26 cellular contexts compared by ENCODE assay signal in the genomic region with DNA sequence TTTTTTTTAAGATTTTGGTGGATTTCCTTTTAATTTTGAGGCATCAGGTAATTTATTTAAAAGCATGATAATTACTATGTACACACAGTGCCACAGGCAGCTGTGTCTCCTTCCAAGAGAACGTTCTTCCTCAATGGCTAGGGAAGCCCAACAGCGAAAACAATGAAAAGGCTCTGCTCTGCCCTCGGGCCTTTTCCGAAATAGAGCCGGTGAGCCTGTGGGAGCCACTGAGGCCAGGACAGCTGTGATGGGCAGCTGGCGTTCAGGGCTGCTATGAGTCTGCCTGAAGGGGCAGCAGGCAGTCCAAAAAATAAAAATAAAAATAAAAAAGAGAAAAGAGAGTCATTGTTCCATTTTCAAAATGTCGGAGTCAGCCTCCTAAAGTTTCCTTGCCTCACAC.
"Had no signal": no experiment of that assay in that cellular context is flagged by ENCODE, and none has a peak within 500 bp of the region (broad histone marks: within the 10 kb centered on the region; RNA-seq: fewer than 3 reads in every experiment).

No MANE protein-coding gene starts in this region.

- DNase-seq: dermis blood vessel endothelial cell; effector memory CD4-positive, alpha-beta T cell; heart left ventricle; kidney; naive B cell; stimulated activated CD4-positive, alpha-beta T cell treated with anti-CD3 and anti-CD28 coated beads, Interleukin-12 subunit alpha, Interleukin-12 subunit beta, amount 100 ng/mL, for 4 hours; stimulated activated CD4-positive, alpha-beta T cell treated with anti-CD3 and anti-CD28 coated beads, Interleukin-1b, Interleukin-23, amount 100 ng/mL, for 48 hours; stimulated activated CD4-positive, alpha-beta T cell treated with anti-CD3 and anti-CD28 coated beads, Interleukin-4, amount 100 ng/mL, for 24 hours; stimulated activated naive CD4-positive, alpha-beta T cell treated with Interleukin-2 at 50 U/mL for 16 hours; stomach; thyroid gland; trophoblast cell had no signal

- H3K4me2 ChIP-seq: hepatocyte, smooth muscle cell had no signal

- H3K27me3 Mint-ChIP-seq: naive B cell; natural killer cell treated with Interleukin-12 subunit alpha and Interleukin-12 subunit beta and Interleukin-15 and Interleukin-18, amount 100 ng/mL, for 72 hours; progenitor cell of endocrine pancreas had no signal

- H3K79me2 ChIP-seq: hepatocyte, parathyroid adenoma had no signal

- H3K4me1 ChIP-seq: esophagus muscularis mucosa, foreskin keratinocyte, gastroesophageal sphincter, parathyroid adenoma, stomach, vagina had no signal

- H3K27ac Mint-ChIP-seq: memory B cell; natural killer cell treated with Interleukin-12 subunit alpha and Interleukin-12 subunit beta and Interleukin-15 and Interleukin-18, amount 100 ng/mL, for 72 hours; progenitor cell of endocrine pancreas; stimulated activated effector memory CD8-positive, alpha-beta T cell treated with anti-CD3 and anti-CD28 coated beads, Interleukin-12 subunit alpha, Interleukin-12 subunit beta, amount 100 ng/mL, for 72 hours had no signal

- H3K4me3 Mint-ChIP-seq: memory B cell; naive B cell; natural killer cell treated with Interleukin-12 subunit alpha and Interleukin-12 subunit beta and Interleukin-15 and Interleukin-18, amount 100 ng/mL, for 72 hours; neural crest cell; stimulated activated effector memory CD8-positive, alpha-beta T cell treated with anti-CD3 and anti-CD28 coated beads, Interleukin-12 subunit alpha, Interleukin-12 subunit beta, amount 100 ng/mL, for 72 hours had no signal

- H3K9me3 ChIP-seq: esophagus muscularis mucosa, gastroesophageal sphincter, right atrium auricular region, thyroid gland, vagina had no signal

- H3K9ac ChIP-seq: parathyroid adenoma had no signal

- H3K4me1 Mint-ChIP-seq: memory B cell; stimulated activated effector memory CD8-positive, alpha-beta T cell treated with anti-CD3 and anti-CD28 coated beads, Interleukin-12 subunit alpha, Interleukin-12 subunit beta, amount 100 ng/mL, for 72 hours had no signal

- H3K9me3 Mint-ChIP-seq: natural killer cell treated with Interleukin-12 subunit alpha and Interleukin-12 subunit beta and Interleukin-15 and Interleukin-18, amount 100 ng/mL, for 72 hours had no signal

- H3K36me3 Mint-ChIP-seq: stimulated activated effector memory CD8-positive, alpha-beta T cell treated with anti-CD3 and anti-CD28 coated beads, Interleukin-12 subunit alpha, Interleukin-12 subunit beta, amount 100 ng/mL, for 72 hours had no signal

- H3K27me3 ChIP-seq: esophagus muscularis mucosa, foreskin keratinocyte, gastroesophageal sphincter, hepatocyte, right atrium auricular region, stomach, thyroid gland, vagina had no signal

- H2AFZ ChIP-seq: hepatocyte, parathyroid adenoma had no signal

- H3K36me3 ChIP-seq: esophagus muscularis mucosa, gastroesophageal sphincter, heart left ventricle, right atrium auricular region, stomach, thyroid gland, vagina had no signal

- H3K4me3 ChIP-seq: esophagus muscularis mucosa, gastroesophageal sphincter, heart left ventricle, hepatocyte, lung, right atrium auricular region, smooth muscle cell, stomach, thyroid gland, vagina had no signal

- H3K27ac ChIP-seq: esophagus muscularis mucosa, foreskin keratinocyte, gastroesophageal sphincter, heart left ventricle, hepatocyte, parathyroid adenoma, right atrium auricular region, stomach, thyroid gland, vagina had no signal
